Comparison of ENCODE assay signal across 11 cellular contexts in the genomic region with DNA sequence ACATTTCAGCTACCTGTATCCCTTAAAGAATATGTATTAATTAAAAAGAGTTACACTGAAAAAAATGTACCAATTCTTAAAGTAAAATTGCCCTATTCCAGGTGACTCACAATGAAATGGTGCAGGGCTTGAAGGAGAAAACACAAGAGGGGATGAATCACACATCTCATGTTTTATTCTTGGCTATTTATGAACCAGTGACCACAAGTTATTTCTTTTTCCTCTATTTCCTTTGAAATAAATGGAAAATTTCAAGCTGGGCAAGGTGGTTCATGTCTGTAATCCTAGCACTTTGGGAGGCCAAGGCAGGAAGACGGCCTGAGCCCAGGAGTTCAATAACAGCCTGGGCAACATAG.
DNase-seq lines count a peak whose midpoint lies in the region; ATAC-seq and TF ChIP-seq lines count a peak whose summit lies in the region.
"Had no signal": no experiment of that assay in that cellular context is flagged by ENCODE, and none has a peak within 500 bp of the region (broad histone marks: within the 10 kb centered on the region; RNA-seq: fewer than 3 reads in every experiment).

No MANE protein-coding gene starts in this region.

- no peak overlapping the region for H2BK120ac ChIP-seq in mesenchymal stem cell (ENCODE audit: low read depth, low read length)

- H3K27me3 ChIP-seq in mesenchymal stem cell (ENCODE audit: control insufficient read depth in 1 of 2, insufficient read depth in 1 of 2, low read length in 2 of 2): no peaks in the 10 kb centered on the region

- H3K14ac ChIP-seq in mesenchymal stem cell (ENCODE audit: low read length in 2 of 2): no peak overlapping the region

- H3K4ac ChIP-seq in mesenchymal stem cell (ENCODE audit: low read depth in 1 of 2, low read length in 2 of 2): no peak overlapping the region

- no peak overlapping the region for H4K8ac ChIP-seq in mesenchymal stem cell (ENCODE audit: low read length)

- DNase-seq in AG10803 (ENCODE audit: low read depth) (peak; percentile 78), HS-5 (ENCODE audit: low read depth) (peak; percentile 61), astrocyte of the cerebellum (ENCODE audit: low read depth) (peak; percentile 80), mesenchymal stem cell (peak; percentile 83), GM19240 (ENCODE audit: insufficient read length, low spot score) (no peak), activated gamma-delta T cell (lab: John Stamatoyannopoulos, UW) (no peak), immature natural killer cell (no peak)
- DNase-seq: DND-41; effector memory CD8-positive, alpha-beta T cell had no signal

- no peak overlapping the region for H2BK5ac ChIP-seq in mesenchymal stem cell (ENCODE audit: low read depth, low read length, poor library complexity, severe bottlenecking)

- peaks cover 4% of the 10 kb centered on the region for H3K79me1 ChIP-seq in mesenchymal stem cell (replicated peaks; ENCODE audit: low read length, poor library complexity, severe bottlenecking)

- no peak overlapping the region for H2BK15ac ChIP-seq in mesenchymal stem cell (ENCODE audit: low read depth, poor library complexity, severe bottlenecking)

- no peaks in the 10 kb centered on the region for H3K9me3 ChIP-seq in mesenchymal stem cell (ENCODE audit: control insufficient read depth, low read length)

- H3K4me1 ChIP-seq in mesenchymal stem cell (ENCODE audit: control insufficient read depth, insufficient read depth, low read depth, low read length): peaks cover 31% of the 10 kb centered on the region

- peaks cover 52 to 79% of the 10 kb centered on the region in 2 donors for H3K4me1 Mint-ChIP-seq in immature natural killer cell

- H3K18ac ChIP-seq in mesenchymal stem cell (ENCODE audit: low read depth in 1 of 2, low read length in 2 of 2): no peak overlapping the region

- H3K9me3 Mint-ChIP-seq in immature natural killer cell: no peaks in the 10 kb centered on the region
- H3K9me3 Mint-ChIP-seq: effector memory CD8-positive, alpha-beta T cell; T-helper 2 cell treated with Interferon-gamma antibody and Interleukin-4, amounts not matched to agents 5 μg/mL and 100 μg/mL, for 36 hours had no signal

- no peak overlapping the region for H2BK12ac ChIP-seq in mesenchymal stem cell (ENCODE audit: low read length in 2 of 2)

- H2AFZ ChIP-seq in mesenchymal stem cell (ENCODE audit: low read depth, low read length): no peak overlapping the region

- H3K27me3 Mint-ChIP-seq in immature natural killer cell (ENCODE audit: low read depth in 3 of 3): no peaks in the 10 kb centered on the region
- H3K27me3 Mint-ChIP-seq: effector memory CD8-positive, alpha-beta T cell had no signal

- no peak overlapping the region for H3K4me3 Mint-ChIP-seq in immature natural killer cell
- H3K4me3 Mint-ChIP-seq: effector memory CD8-positive, alpha-beta T cell; T-helper 2 cell treated with Interferon-gamma antibody and Interleukin-4, amounts not matched to agents 5 μg/mL and 100 μg/mL, for 36 hours had no signal

- H3K27ac Mint-ChIP-seq in immature natural killer cell: no peak overlapping the region
- H3K27ac Mint-ChIP-seq: T-helper 2 cell treated with Interferon-gamma antibody and Interleukin-4, amounts not matched to agents 5 μg/mL and 100 μg/mL, for 36 hours had no signal

- peaks cover 4% of the 10 kb centered on the region in 2 experiments for H3K36me3 ChIP-seq in mesenchymal stem cell (ENCODE audit: control insufficient read depth in 1 of 2, insufficient read depth in 2 of 2, low read depth in 1 of 2, low read length in 2 of 2)

- no peak overlapping the region for H2AK5ac ChIP-seq in mesenchymal stem cell (ENCODE audit: low read length, severe bottlenecking)

- WGBS in mesenchymal stem cell: no CpG with 5 or more reads among the region's 1 CpG

- no peak for ATAC-seq in GM19397 (IDR thresholded peaks at IDR 0.05; ENCODE audit: unreplicated experiment)
- ATAC-seq: effector memory CD8-positive, alpha-beta T cell had no signal

- no peak overlapping the region for H3K4me2 ChIP-seq in mesenchymal stem cell (ENCODE audit: low read length, poor library complexity, severe bottlenecking)

- peak overlapping the region; percentile 78 for H3K9ac ChIP-seq in mesenchymal stem cell (ENCODE audit: low read length)

- H4K91ac ChIP-seq in mesenchymal stem cell (ENCODE audit: low read length): no peak overlapping the region

- H3K36me3 Mint-ChIP-seq in immature natural killer cell: peaks cover 0 to 14% (median 4%) of the 10 kb centered on the region in 3 donors

- in situ Hi-C loops in astrocyte of the cerebellum (cut with HindIII; ENCODE audit: low sequenced_read_pairs): no loop called here

- H3K27ac ChIP-seq in mesenchymal stem cell (ENCODE audit: low read length, poor library complexity, severe bottlenecking): peak overlapping the region; percentile 90

- H3K4me3 ChIP-seq in AG10803 (ENCODE audit: low read length) (no peak overlapping the region), astrocyte of the cerebellum (ENCODE audit: low read depth, low read length) (no peak overlapping the region), mesenchymal stem cell (ENCODE audit: insufficient read depth in 1 of 2, low read depth in 1 of 2, low read length in 2 of 2) (peak overlapping the region in 1 of 2 experiments; percentile 29)

- TF ChIP-seq CTCF in AG10803 (conservative IDR thresholded peaks at IDR 0.05; ENCODE audit: low read length): no peak
- TF ChIP-seq CTCF in astrocyte of the cerebellum (IDR thresholded peaks at IDR 0.05; ENCODE audit: low read depth, low read length, missing control alignments): no peak

- H3K23ac ChIP-seq in mesenchymal stem cell (ENCODE audit: low read length in 2 of 2): no peak overlapping the region

Comparison
In these comparisons a context has a peak if more than half of its experiments do, and no peak if none do; other contexts are left out.
1. DNase-seq: peak in AG10803 (single experiment), HS-5 (single experiment), astrocyte of the cerebellum (single experiment) and mesenchymal stem cell (single experiment); none in GM19240 (single experiment), activated gamma-delta T cell (single experiment) and immature natural killer cell (0 of 3).